7 cellular contexts compared by ENCODE assay signal in genomic region chr11:72112541-72113136, GRCh38.
DNase-seq lines count a peak whose midpoint lies in the region; ATAC-seq and TF ChIP-seq lines count a peak whose summit lies in the region.

Gene ANAPC15, minus strand, starts transcription at chr11:72112695. Its CDS starts 1,419 bp downstream, at chr11:72111276.

- in situ Hi-C loops in astrocyte of the spinal cord (cut with HindIII; ENCODE audit: low sequenced_read_pairs), result no loop called here

- TF ChIP-seq CTCF in astrocyte of the spinal cord (IDR thresholded peaks at IDR 0.05; ENCODE audit: low read depth, low read length) (no peak), retinal pigment epithelial cell (conservative IDR thresholded peaks at IDR 0.05; ENCODE audit: low read depth, low read length) (no peak)

- DNase-seq in NCI-H2081 (lab: John Stamatoyannopoulos, UW) (peak; percentile 98 to 100), T1000 (lab: John Stamatoyannopoulos, UW) (peak; percentile 96), astrocyte of the spinal cord (ENCODE audit: low read depth, low spot score) (peak; percentile 100), hypothalamus (lab: John Stamatoyannopoulos, UW) (peak; percentile 65 to 100 (median 93)), retinal pigment epithelial cell (ENCODE audit: low read depth) (peak; percentile 99)

- H3K4me3 ChIP-seq in astrocyte of the spinal cord (ENCODE audit: low read depth, low read length) (peak within 1 kb of the TSS; percentile 86), retinal pigment epithelial cell (ENCODE audit: low read length) (peak within 1 kb of the TSS; percentile 89)

- peak; percentile 45 for ATAC-seq in GM18508 (IDR thresholded peaks at IDR 0.05; ENCODE audit: insufficient read depth, unreplicated experiment)
- ATAC-seq in HG03025 (IDR thresholded peaks at IDR 0.05; ENCODE audit: low FRiP score, unreplicated experiment), result peak; percentile 81

Comparison
In these comparisons a context has a peak if more than half of its experiments do, and no peak if none do; other contexts are left out.
1. Peak in every context shown above with its lines: DNase-seq, ATAC-seq and H3K4me3 ChIP-seq.